In the genomic region with DNA sequence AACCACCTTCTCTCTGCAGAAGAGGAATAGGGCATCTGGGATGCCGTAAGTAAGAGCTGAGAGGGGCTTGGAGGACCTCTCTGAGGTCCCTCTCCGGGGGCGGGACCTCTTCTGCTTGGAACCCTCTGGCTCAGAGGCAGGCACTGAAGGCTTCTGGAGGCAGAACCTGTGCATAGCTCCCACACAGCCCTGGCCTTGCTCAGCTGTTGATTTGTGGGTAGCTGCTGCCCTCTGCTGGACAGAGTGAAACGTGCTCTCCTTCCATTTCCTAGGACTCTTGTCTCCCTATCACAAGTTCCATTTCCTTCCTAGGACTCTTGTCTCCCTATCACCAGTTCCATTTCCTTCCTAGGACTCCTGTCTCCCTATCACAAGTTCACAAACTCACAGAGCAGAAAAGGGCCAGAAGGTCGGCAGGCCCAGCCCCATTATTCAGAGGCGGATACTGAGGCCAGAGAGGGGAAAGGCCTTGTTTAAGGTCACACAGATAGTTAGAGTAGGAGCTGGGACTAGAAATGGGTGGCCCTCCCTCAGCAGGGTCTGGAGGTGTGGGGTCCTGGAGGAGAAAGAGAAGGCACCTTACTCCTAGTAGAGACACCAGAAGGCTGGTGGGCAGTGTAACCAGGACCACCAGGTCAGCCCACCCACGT, we compare ENCODE assay signal across 8 cellular contexts. TPM values are rescaled to one million over a fixed set of nuclear protein-coding genes. Genes with fewer than 3 reads are reported as not detected.
DNase-seq lines count a peak whose midpoint lies in the region; ATAC-seq, FAIRE-seq and TF ChIP-seq lines count a peak whose summit lies in the region.

No MANE protein-coding gene starts in this region.

- H3K27ac ChIP-seq in adrenal gland = no peak overlapping the region

- ATAC-seq in HG02798 (IDR thresholded peaks at IDR 0.05; ENCODE audit: poor library complexity, unreplicated experiment) (peak; percentile 93), T-cell (replicated peaks in 1 of 4) (peak; percentile 83 to 91 (median 89)), left cardiac atrium (peak; percentile 91 to 95)

- intact Hi-C loops in adrenal gland (cut with DNase I) (loop anchor here (5.0 to 10.0 kb wide), 4 partner anchors 50 to 400 kb away; no protein-coding TSS in a partner anchor), left cardiac atrium (cut with DNase I) (loop anchor here in 1 of 2 donors (10.0 kb wide), 1 partner anchor 290 kb away; no protein-coding TSS in a partner anchor)

- H3K4me3 Mint-ChIP-seq in T-cell = no peak overlapping the region

- DNase-seq in GM12891 (ENCODE audit: insufficient read length, low spot score) (peak; percentile 56), NCI-H146 (lab: John Stamatoyannopoulos, UW) (peak; percentile 74), T-cell (peak; percentile 31 to 77 (median 68)), adrenal gland (peak; percentile 78 to 95 (median 84)), left cardiac atrium (peak; percentile 83), retina (peak; percentile 86), NCI-H1048 (lab: John Stamatoyannopoulos, UW) (no peak)

- H3K27me3 Mint-ChIP-seq in T-cell = no peaks in the 10 kb centered on the region

- peaks cover 0 to 12% of the 10 kb centered on the region in 2 donors for H3K4me1 ChIP-seq in adrenal gland (replicated peaks in 1 of 2)

- peak; percentile 91 for FAIRE-seq in GM12891 (lab: Jason Lieb, UNC)

- POLR2A ChIA-PET in T-cell (lab: Charles Lee) = no interaction called here

- no peak overlapping the region for H3K27ac Mint-ChIP-seq in T-cell

- WGBS in adrenal gland, 4 donors = 35 to 42% (median 39%) methylated on average over 7 of the region's 7 CpGs

- peaks cover 0 to 20% of the 10 kb centered on the region in 2 donors for H3K36me3 ChIP-seq in adrenal gland (replicated peaks in 1 of 2)

- no peak overlapping the region for H3K4me3 ChIP-seq in adrenal gland

- CTCF ChIA-PET in T-cell (lab: Charles Lee) = interaction anchor here (0.7 to 2.8 kb wide), 25 partner anchors 9 to 609 kb away, joined by 3 to 19 read pairs (median 5); no protein-coding TSS in a partner anchor

- no peak for TF ChIP-seq POLR2A in GM12891 (IDR thresholded peaks at IDR 0.05; ENCODE audit: low read depth, low read length)
- TF ChIP-seq POLR2A in adrenal gland (IDR thresholded peaks at IDR 0.05) = no peak

- TF ChIP-seq CTCF in adrenal gland (IDR thresholded peaks at IDR 0.05) = peak; percentile 73 to 97 (median 90)

- H3K27me3 ChIP-seq in adrenal gland = no peaks in the 10 kb centered on the region

- peaks cover 36% of the 10 kb centered on the region for H3K36me3 Mint-ChIP-seq in T-cell

- H3K9me3 ChIP-seq in adrenal gland (replicated peaks in 1 of 3) = no peaks in the 10 kb centered on the region

- peaks cover 0 to 6% (median 0%) of the 10 kb centered on the region in 3 donors for H3K4me1 Mint-ChIP-seq in T-cell

- no peaks in the 10 kb centered on the region for H3K9me3 Mint-ChIP-seq in T-cell

TF ChIP-seq in GM12891, 5 proteins besides CTCF, POLR2A, EP300 and RAD21:
- TF ChIP-seq PAX5 (IDR thresholded peaks at IDR 0.05; ENCODE audit: insufficient read depth, low read length, severe bottlenecking) (no peak), POLR2AphosphoS5 (IDR thresholded peaks at IDR 0.05; ENCODE audit: low read depth, low read length) (no peak), POU2F2 (IDR thresholded peaks at IDR 0.05; ENCODE audit: low read depth, low read length) (no peak), TAF1 (IDR thresholded peaks at IDR 0.05; ENCODE audit: low read depth, low read length) (no peak), SPI1 (IDR thresholded peaks at IDR 0.05; ENCODE audit: low read depth, low read length) (no peak)

RNA-seq across cellular contexts. Expression of gene GARS1, which starts 30.3 kb away (rescaled TPM):
- polyA plus RNA-seq in GM12891 (2012; ENCODE audit: low read depth, missing spikeins) = 98.7 TPM
- total RNA-seq in T-cell (100 to 1,000 TPM in 4 of 5 donors, 10 to 100 TPM in 1; 78.8 to 121 (median 114) TPM), adrenal gland (100 to 1,000 TPM in 1 of 8 donors, 10 to 100 TPM in 7; 36.3 to 120 (median 69.4) TPM), left cardiac atrium (10 to 100 TPM; 38.8 to 62.0 TPM)
- 100 to 1,000 TPM in 1 of 3 donors, 10 to 100 TPM in 2; 54.1 to 188 (median 76.9) TPM for polyA plus RNA-seq in adrenal gland

RNA-seq across cellular contexts. Expression of gene GGCT, which starts 59.7 kb away (rescaled TPM):
- polyA plus RNA-seq in GM12891 (2012; ENCODE audit: low read depth, missing spikeins) = 58.6 TPM
- total RNA-seq in T-cell (10 to 100 TPM in 4 of 5 donors, 1 to 10 TPM in 1; 7.4 to 14.1 (median 12.5) TPM), adrenal gland (10 to 100 TPM; 18.6 to 62.6 (median 37.4) TPM), left cardiac atrium (10 to 100 TPM; 22.0 to 31.7 TPM)
- 10 to 100 TPM; 58.3 to 67.8 (median 58.5) TPM for polyA plus RNA-seq in adrenal gland
